Comparison of ENCODE assay signal across 16 cellular contexts in genomic region chr11:8784936-8785335, GRCh38.
"Had no signal": no experiment of that assay in that cellular context is flagged by ENCODE, and none has a peak within 500 bp of the region (broad histone marks: within the 10 kb centered on the region; RNA-seq: fewer than 3 reads in every experiment).

No MANE protein-coding gene starts in this region.

- H3K36me3 Mint-ChIP-seq: activated naive CD4-positive, alpha-beta T cell treated with anti-CD3 and anti-CD28 coated beads, Interleukin-2, amount 50 U/mL, for 24 hours had no signal

- DNase-seq: activated CD4-positive, alpha-beta T cell treated with anti-CD3 and anti-CD28 coated beads, Interleukin-2, amount 10 ng/mL, durations not matched to agents 7 days and 5 days; activated CD4-positive, CD25-positive, alpha-beta regulatory T cell; activated CD8-positive, alpha-beta memory T cell treated with anti-CD3 and anti-CD28 coated beads, Interleukin-2, amount 50 U/mL, for 4 hours; activated effector memory CD4-positive, alpha-beta T cell treated with anti-CD3 and anti-CD28 coated beads, Interleukin-2, amount 50 U/mL, for 16 hours; activated T-cell treated with anti-CD3 and anti-CD28 coated beads, Interleukin-2, amount 50 U/mL, for 48 hours; adrenal gland; effector CD4-positive, alpha-beta T cell; left colon; T-helper 1 cell; T-helper 9 cell; upper lobe of left lung had no signal

- H3K9me3 ChIP-seq: adrenal gland, upper lobe of left lung had no signal

- H3K9me3 Mint-ChIP-seq: activated CD4-positive, alpha-beta T cell treated with anti-CD3 and anti-CD28 coated beads, Interleukin-2, amount 10 ng/mL, durations not matched to agents 7 days and 5 days; activated naive CD4-positive, alpha-beta T cell treated with anti-CD3 and anti-CD28 coated beads, Interleukin-2, amount 50 U/mL, for 24 hours; neural crest cell; stimulated activated naive CD8-positive, alpha-beta T cell treated with anti-CD3 and anti-CD28 coated beads, Interleukin-15, Interleukin-2, amounts not matched to agents 100 ng/mL and 50 ng/mL, for 24 hours had no signal

- H3K27me3 Mint-ChIP-seq: activated naive CD4-positive, alpha-beta T cell treated with anti-CD3 and anti-CD28 coated beads, Interleukin-2, amount 50 U/mL, for 24 hours had no signal

- H3K27ac ChIP-seq: adrenal gland, skin epidermis, upper lobe of left lung had no signal

- H3K4me3 ChIP-seq: adrenal gland, lung, skin epidermis, upper lobe of left lung had no signal

- H3K36me3 ChIP-seq: adrenal gland, upper lobe of left lung had no signal

- H3K27ac Mint-ChIP-seq: activated CD4-positive, alpha-beta T cell treated with anti-CD3 and anti-CD28 coated beads, Interleukin-2, amount 10 ng/mL, durations not matched to agents 7 days and 5 days; activated naive CD4-positive, alpha-beta T cell treated with anti-CD3 and anti-CD28 coated beads, Interleukin-2, amount 50 U/mL, for 24 hours; stimulated activated naive CD8-positive, alpha-beta T cell treated with anti-CD3 and anti-CD28 coated beads, Interleukin-15, Interleukin-2, amounts not matched to agents 100 ng/mL and 50 ng/mL, for 24 hours had no signal

- ATAC-seq: left colon had no signal

- H3K27me3 ChIP-seq: adrenal gland, upper lobe of left lung had no signal

- H3K4me3 Mint-ChIP-seq: activated CD4-positive, alpha-beta T cell treated with anti-CD3 and anti-CD28 coated beads, Interleukin-2, amount 10 ng/mL, durations not matched to agents 7 days and 5 days; activated naive CD4-positive, alpha-beta T cell treated with anti-CD3 and anti-CD28 coated beads, Interleukin-2, amount 50 U/mL, for 24 hours; neural crest cell; stimulated activated naive CD8-positive, alpha-beta T cell treated with anti-CD3 and anti-CD28 coated beads, Interleukin-15, Interleukin-2, amounts not matched to agents 100 ng/mL and 50 ng/mL, for 24 hours had no signal

- H3K4me1 Mint-ChIP-seq: activated CD4-positive, alpha-beta T cell treated with anti-CD3 and anti-CD28 coated beads, Interleukin-2, amount 10 ng/mL, durations not matched to agents 7 days and 5 days; activated naive CD4-positive, alpha-beta T cell treated with anti-CD3 and anti-CD28 coated beads, Interleukin-2, amount 50 U/mL, for 24 hours; neural crest cell had no signal
